ENCODE assay signal across 30 cellular contexts in the genomic region with DNA sequence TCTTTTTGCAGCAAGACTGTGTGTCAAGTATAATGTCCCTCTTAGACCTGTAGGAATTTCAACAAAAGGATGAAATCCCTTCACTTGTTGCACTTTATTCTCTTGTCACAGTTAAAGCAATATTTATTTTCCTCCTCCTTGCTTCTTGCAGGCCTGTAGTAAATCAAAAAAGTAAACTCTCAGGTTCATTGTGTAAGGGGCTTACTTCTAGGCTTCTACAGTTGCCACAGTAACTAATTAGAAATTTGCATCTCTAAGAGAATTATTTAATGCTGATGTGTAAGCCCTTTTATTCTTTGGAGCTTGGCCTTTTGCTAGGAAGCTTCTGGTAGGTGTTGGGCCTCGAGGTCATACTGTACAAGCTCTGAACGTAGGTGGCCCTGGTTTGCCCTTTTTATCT. TPM values are rescaled to one million over a fixed set of nuclear protein-coding genes. Genes with fewer than 3 reads are reported as not detected.
DNase-seq lines count a peak whose midpoint lies in the region; ATAC-seq, FAIRE-seq and TF ChIP-seq lines count a peak whose summit lies in the region.
"Had no signal": no experiment of that assay in that cellular context is flagged by ENCODE, and none has a peak within 500 bp of the region (broad histone marks: within the 10 kb centered on the region; RNA-seq: fewer than 3 reads in every experiment).

No MANE protein-coding gene starts in this region.

- H3K4me1 Mint-ChIP-seq in GM23338, result peaks cover 42% of the 10 kb centered on the region
- H3K4me1 Mint-ChIP-seq: CD14-positive monocyte had no signal

- no peaks in the 10 kb centered on the region for H4K20me1 ChIP-seq in GM23338 (replicated peaks; ENCODE audit: insufficient read depth)
- H4K20me1 ChIP-seq in H1 (replicated peaks in 1 of 2; ENCODE audit: control insufficient read depth in 1 of 2, insufficient read depth in 2 of 2, low read length in 2 of 2), result no peaks in the 10 kb centered on the region
- H4K20me1 ChIP-seq: BLaER1 had no signal

- H4K8ac ChIP-seq in H1 (ENCODE audit: extremely low read depth, insufficient read depth, low read length), result no peak overlapping the region

- H3F3A ChIP-seq in GM23338 (replicated peaks; ENCODE audit: low read depth), result no peaks in the 10 kb centered on the region

- no peak for TF ChIP-seq POLR2A in H1 (IDR thresholded peaks at IDR 0.05; ENCODE audit: control extremely low read depth in 1 of 2, low read depth in 2 of 2, low read length in 2 of 2)

- no peak overlapping the region for H3K4ac ChIP-seq in H1 (replicated peaks; ENCODE audit: insufficient read length, low read depth, low read length)

- no peaks in the 10 kb centered on the region for H3K9me3 Mint-ChIP-seq in GM23338

- peak overlapping the region; percentile 32 for H3K4me2 ChIP-seq in GM23338
- H3K4me2 ChIP-seq in H1 (ENCODE audit: insufficient read depth in 1 of 2, low read depth in 2 of 2, low read length in 2 of 2), result no peak overlapping the region; a peak in 1 of 4 replicates
- H3K4me2 ChIP-seq: BLaER1 had no signal

- H3K27me3 ChIP-seq in GM23338 (ENCODE audit: insufficient read depth) (no peaks in the 10 kb centered on the region), HAP-1 (ENCODE audit: low read depth) (no peaks in the 10 kb centered on the region), H1 (replicated peaks in 1 of 4; ENCODE audit: control insufficient read depth in 3 of 4, extremely low read depth in 1 of 4, insufficient read depth in 3 of 4, low read length in 3 of 4) (no peaks in the 10 kb centered on the region)
- H3K27me3 ChIP-seq: BLaER1 had no signal

- no peak overlapping the region for H3K56ac ChIP-seq in H1 (replicated peaks; ENCODE audit: insufficient read length, low read depth, low read length)

- no peak overlapping the region for H3K9ac ChIP-seq in H1 (replicated peaks in 1 of 4; ENCODE audit: extremely low read depth in 1 of 4, low read depth in 3 of 4, low read length in 3 of 4)
- H3K9ac ChIP-seq: BLaER1 had no signal

- H3K27ac ChIP-seq in GM23338 (ENCODE audit: low read depth) (no peak overlapping the region), H1 (ENCODE audit: low read depth, low read length) (no peak overlapping the region)
- H3K27ac ChIP-seq: BLaER1 had no signal

- no peak overlapping the region; the same call in 1 of the 2 replicates for H2BK5ac ChIP-seq in H1 (ENCODE audit: low read depth, low read length)

- 86% methylated on average over 2 of the region's 2 CpGs; no CpG with 5 or more reads in 1 of the 2 experiments for WGBS in H1 (ENCODE audit: extremely low coverage in 1 of 2, insufficient coverage in 1 of 2, insufficient read length in 1 of 2, insufficient replicate concordance in 2 of 2, low coverage in 1 of 2, low lambda C conversion rate in 2 of 2, missing lambda C conversion rate in 1 of 2), 2 experiments

- no peaks in the 10 kb centered on the region for H3K79me1 ChIP-seq in H1 (ENCODE audit: low read depth, low read length)

- ATAC-seq in GM23338 (no peak), GM21390 (IDR thresholded peaks at IDR 0.05; ENCODE audit: unreplicated experiment) (no peak)
- ATAC-seq: GM12878 had no signal

- in situ Hi-C loops in HAP-1 (cut with MboI; ENCODE audit: low sequenced_read_pairs), result no loop called here

- POLR2A ChIA-PET in H1 (lab: Charles Lee; ENCODE audit: partially characterized antibody), result no interaction called here

- H3K27ac Mint-ChIP-seq in GM23338, result no peak overlapping the region
- H3K27ac Mint-ChIP-seq: CD14-positive monocyte; CD4-positive, alpha-beta memory T cell; CD4-positive, CD25-positive, alpha-beta regulatory T cell; CD8-positive, alpha-beta memory T cell had no signal

- FAIRE-seq in H1 (lab: Jason Lieb, UNC), result no peak
- FAIRE-seq: GM12878, GM12892, GM18507 had no signal

- H3K14ac ChIP-seq in H1 (ENCODE audit: insufficient read length), result no peak overlapping the region

- DNase-seq in GM23338 (ENCODE audit: low spot score) (no peak), HAP-1 (ENCODE audit: low spot score in 2 of 2) (peak; percentile 70 to 99), H1 (ENCODE audit: low read depth in 1 of 2, low spot score in 2 of 2) (no peak), NCI-H524 (lab: John Stamatoyannopoulos, UW) (no peak), head of caudate nucleus (no peak)
- DNase-seq: 8988T; ACHN; BE2C; C1 segment of cervical spinal cord; CD4-positive, alpha-beta memory T cell; CD4-positive, CD25-positive, alpha-beta regulatory T cell; CD8-positive, alpha-beta memory T cell; COR-L47; DMS 273 treated with DMSO at 0.1 percent for 48 hours; DMS153; DMS53; DMS79; DND-41; EL; GDM1 had no signal

- H3K4me3 ChIP-seq in GM23338 (no peak overlapping the region), HAP-1 (no peak overlapping the region), H1 (ENCODE audit: extremely low read depth in 1 of 4, insufficient read depth in 2 of 4, low read depth in 3 of 4, low read length in 4 of 4) (no peak overlapping the region; a peak in 1 of 8 replicates)
- H3K4me3 ChIP-seq: BLaER1, GM12878 had no signal

- peak overlapping the region; percentile 56; the same call in 1 of the 2 replicates for H3K18ac ChIP-seq in H1 (ENCODE audit: extremely low read depth, low read length)

- no peak overlapping the region for H2BK12ac ChIP-seq in H1 (ENCODE audit: low read depth, low read length)

- H2AFZ ChIP-seq in GM23338 (0 out of 2 replicates have a peak overlapping the region, but pooled peaks have one; percentile 1), H1 (ENCODE audit: low read length) (no peak overlapping the region)

- no peak for TF ChIP-seq RAD21 in H1 (IDR thresholded peaks at IDR 0.05 in 1 of 2, conservative IDR thresholded peaks at IDR 0.05 in 1 of 2; ENCODE audit: low read depth in 2 of 2, low read length in 2 of 2)

- H3K4me1 ChIP-seq in GM23338 (ENCODE audit: insufficient read depth) (peaks cover 44% of the 10 kb centered on the region), HAP-1 (peaks cover 41% of the 10 kb centered on the region), H1 (replicated peaks in 1 of 4; ENCODE audit: control insufficient read depth in 3 of 4, insufficient read depth in 4 of 4, low read length in 3 of 4) (peaks cover 2 to 16% (median 10%) of the 10 kb centered on the region in 4 experiments; a peak in 4 of 7 replicates)
- H3K4me1 ChIP-seq: BE2C, BLaER1 had no signal

- no peak overlapping the region for H3K4me3 Mint-ChIP-seq in GM23338
- H3K4me3 Mint-ChIP-seq: CD14-positive monocyte; CD4-positive, alpha-beta memory T cell; CD4-positive, CD25-positive, alpha-beta regulatory T cell; CD8-positive, alpha-beta memory T cell had no signal

- H3K79me2 ChIP-seq in GM23338 (replicated peaks; ENCODE audit: insufficient read depth) (no peaks in the 10 kb centered on the region), H1 (ENCODE audit: control insufficient read depth in 1 of 2, insufficient read depth in 2 of 2, low read length in 2 of 2) (no peaks in the 10 kb centered on the region)

- no peak overlapping the region for H4K91ac ChIP-seq in H1 (replicated peaks; ENCODE audit: insufficient read length, low read length)

- H3K9me3 ChIP-seq in HAP-1, result no peaks in the 10 kb centered on the region
- no peaks in the 10 kb centered on the region for H3K9me3 ChIP-seq in H1 (ENCODE audit: insufficient read depth in 2 of 2, low read depth in 1 of 2, low read length in 1 of 2)
- H3K9me3 ChIP-seq: BE2C, BLaER1 had no signal

- H3K36me3 ChIP-seq in GM23338 (ENCODE audit: insufficient read depth) (no peaks in the 10 kb centered on the region), HAP-1 (replicated peaks) (no peaks in the 10 kb centered on the region), H1 (ENCODE audit: control insufficient read depth in 2 of 4, insufficient read depth in 4 of 4, low read length in 3 of 4) (no peaks in the 10 kb centered on the region)
- H3K36me3 ChIP-seq: BE2C, BLaER1 had no signal

- CTCF ChIA-PET in H1 (lab: Charles Lee; ENCODE audit: partially characterized antibody), result interaction anchor here (0.9 to 1.9 kb wide), 4 partner anchors 9 to 48 kb away, joined by 3 to 9 read pairs (median 4); no protein-coding TSS in a partner anchor

- H3K36me3 Mint-ChIP-seq in GM23338 (ENCODE audit: low read depth), result no peaks in the 10 kb centered on the region
- H3K36me3 Mint-ChIP-seq: CD14-positive monocyte; CD4-positive, alpha-beta memory T cell had no signal

- no peak overlapping the region for H4K5ac ChIP-seq in H1 (ENCODE audit: insufficient read length, low read depth, low read length)

- H2BK20ac ChIP-seq in H1 (ENCODE audit: low read length), result no peak overlapping the region

- H3K23ac ChIP-seq in H1 (ENCODE audit: insufficient read length), result no peak overlapping the region

- H2AK5ac ChIP-seq in H1 (ENCODE audit: low read depth, low read length), result no peak overlapping the region

- peaks cover 17% of the 10 kb centered on the region for H3K9me2 ChIP-seq in GM23338 (ENCODE audit: insufficient read depth)

- no peak overlapping the region for H2BK120ac ChIP-seq in H1 (replicated peaks; ENCODE audit: low read depth, low read length)

- TF ChIP-seq CTCF in GM23338 (conservative IDR thresholded peaks at IDR 0.05; ENCODE audit: low read depth in 2 of 2), result no peak
- TF ChIP-seq CTCF in H1 (IDR thresholded peaks at IDR 0.05; ENCODE audit: control extremely low read depth in 1 of 3, insufficient read depth in 1 of 3, low read depth in 1 of 3, low read length in 3 of 3), result no peak

- intact Hi-C loops in head of caudate nucleus (cut with DNase I), result no loop called here

- H3K27me3 Mint-ChIP-seq in GM23338 (ENCODE audit: insufficient read depth, low read depth, poor library complexity), result no peaks in the 10 kb centered on the region
- H3K27me3 Mint-ChIP-seq: CD4-positive, alpha-beta memory T cell had no signal

- no peak for TF ChIP-seq EP300 in H1 (IDR thresholded peaks at IDR 0.05; ENCODE audit: borderline replicate concordance in 1 of 2, low read depth in 2 of 2, low read length in 2 of 2)

- H2BK15ac ChIP-seq in H1 (ENCODE audit: low read length), result no peak overlapping the region

- no peaks in the 10 kb centered on the region for H3K23me2 ChIP-seq in H1 (ENCODE audit: low read depth, low read length)

TF ChIP-seq in H1, 55 proteins besides CTCF, POLR2A, EP300 and RAD21:
- TF ChIP-seq HDAC6 (IDR thresholded peaks at IDR 0.05; ENCODE audit: low read depth, low read length), result no peak
- TF ChIP-seq YY1 (IDR thresholded peaks at IDR 0.05; ENCODE audit: low read depth, low read length), result no peak
TF ChIP-seq in H1: peak in this region for 0.

RNA-seq across cellular contexts. Expression of gene OLIG3, which starts 47.3 kb away (rescaled TPM):
- total RNA-seq in GM23338 (2014; rRNA removed; shearing (Covaris generic)), result 0.27 and 1.1 TPM in 2 replicates
- polyA plus RNA-seq in GM23338 (2016; fragmentation: Nextera tagmentation; extraction: Ambion mirVana) (0.10 and 0.35 TPM in 2 replicates), H1 (2011; rRNA removed) (1.3 and 1.4 TPM in 2 replicates)
- 0.60 and 0.77 TPM in 2 replicates for total RNA-seq in H1 (2021; fragmentation: NEBNext Ultra II Directional; extraction: Animal tissue kit (Norgen Biotek cat#: 25700))
- polyA plus RNA-seq in H1 (2011; cell fraction: cytosol; rRNA removed), result 0.70 TPM
- polyA plus RNA-seq in H1 (2011; cell fraction: nucleus; rRNA removed), result 0.67 TPM
- polyA plus RNA-seq in H1 (2012, experiment 1 of 2), result 0.74 to 0.88 TPM (median 0.79 TPM) in 4 replicates
- 0.62 TPM for polyA plus RNA-seq in H1 (2012, experiment 2 of 2)
- 0.14 TPM for polyA plus RNA-seq in H1 (2013, experiment 1 of 2)
- polyA plus RNA-seq in H1 (2013, experiment 2 of 2), result 0.26 TPM
- 0.27 and 0.38 TPM in 2 replicates for polyA minus RNA-seq in H1 (2011; rRNA and poly(A)+ RNA removed)
- 0.51 TPM for polyA minus RNA-seq in H1 (2011; cell fraction: cytosol; rRNA and poly(A)+ RNA removed)
- 1.2 TPM for polyA minus RNA-seq in H1 (2011; cell fraction: nucleus; rRNA and poly(A)+ RNA removed)
- total RNA-seq: A673; CD4-positive, alpha-beta memory T cell; CD4-positive, CD25-positive, alpha-beta regulatory T cell; Daoy; G401; GM12878 had no signal
- polyA plus RNA-seq: AG04450; CD14-positive monocyte; CD4-positive, alpha-beta memory T cell; CD4-positive, CD25-positive, alpha-beta regulatory T cell; CD8-positive, alpha-beta memory T cell; GM12878 had no signal

Comparison
In these comparisons a context has a peak if more than half of its experiments do, and no peak if none do; other contexts are left out.
1. DNase-seq: peak in HAP-1 (2 of 2); none in GM23338 (single experiment), H1 (0 of 2), NCI-H524 (0 of 2) and head of caudate nucleus (0 of 42).